ENCODE assay signal across 39 cellular contexts in genomic region chr9:108904161-108904560, GRCh38. TPM values are rescaled to one million over a fixed set of nuclear protein-coding genes. Genes with fewer than 3 reads are reported as not detected.
"Had no signal": no experiment of that assay in that cellular context is flagged by ENCODE, and none has a peak within 500 bp of the region (broad histone marks: within the 10 kb centered on the region; RNA-seq: fewer than 3 reads in every experiment).

No MANE protein-coding gene starts in this region.

- H3K4me3 ChIP-seq: adrenal gland, body of pancreas, breast epithelium had no signal

- H3K27me3 Mint-ChIP-seq: activated B cell treated with CpG ODN at 0.5 μM for 24 hours; activated CD4-positive, alpha-beta memory T cell treated with anti-CD3 and anti-CD28 coated beads for 36 hours; activated CD4-positive, alpha-beta T cell treated with anti-CD3 and anti-CD28 coated beads, Interleukin-2, amount 10 ng/mL, durations not matched to agents 24 days and 14 days; activated CD8-positive, alpha-beta T cell treated with anti-CD3 and anti-CD28 coated beads for 36 hours; activated naive CD8-positive, alpha-beta T cell treated with anti-CD3 and anti-CD28 coated beads, Interleukin-2, amount 10 ng/mL, durations not matched to agents 7 days and 5 days; activated T-helper 17 cell treated with anti-CD3 and anti-CD28 coated beads, Interleukin-2, amount 50 U/mL, for 72 hours had no signal

- FAIRE-seq: astrocyte, TTC549 had no signal

- H3K27me3 ChIP-seq: adrenal gland, body of pancreas, brain microvascular endothelial cell, breast epithelium had no signal

- H3K27ac ChIP-seq: adrenal gland, body of pancreas, brain microvascular endothelial cell, breast epithelium, VCaP had no signal

- H3K4me3 Mint-ChIP-seq: activated B cell treated with CpG ODN at 0.5 μM for 24 hours; activated CD4-positive, alpha-beta memory T cell treated with anti-CD3 and anti-CD28 coated beads for 36 hours; activated CD4-positive, alpha-beta T cell treated with anti-CD3 and anti-CD28 coated beads, Interleukin-2, amount 10 ng/mL, durations not matched to agents 24 days and 14 days; activated CD8-positive, alpha-beta T cell treated with anti-CD3 and anti-CD28 coated beads for 36 hours; activated naive CD4-positive, alpha-beta T cell treated with anti-CD3 and anti-CD28 coated beads for 36 hours; activated naive CD8-positive, alpha-beta T cell treated with anti-CD3 and anti-CD28 coated beads, Interleukin-2, amount 10 ng/mL, durations not matched to agents 7 days and 5 days; activated T-cell treated with anti-CD3 and anti-CD28 coated beads, Interleukin-2, amount 50 U/mL, for 4 hours; activated T-cell treated with anti-CD3 and anti-CD28 coated beads, Interleukin-2, amount 50 U/mL, for 72 hours; activated T-helper 1 cell treated with anti-CD3 and anti-CD28 coated beads, Interleukin-12 subunit alpha, Interleukin-12 subunit beta, Interleukin-2, Interleukin-4 antibody, amounts not matched to agents 30 ng/mL and 10 ng/mL and 1 ng/mL, durations not matched to agents 14 hours and 24 hours and 36 hours; activated T-helper 17 cell treated with anti-CD3 and anti-CD28 coated beads, Interleukin-2, amount 50 U/mL, for 72 hours; T-helper 1 cell treated with Interleukin-12 subunit alpha and Interleukin-12 subunit beta and Interleukin-4 antibody, amounts not matched to agents 30 μg/mL and 1 μg/mL, for 36 hours; T-helper 2 cell treated with Interferon-gamma antibody and Interleukin-4, amounts not matched to agents 5 μg/mL and 100 μg/mL, for 36 hours had no signal

- ATAC-seq: activated CD8-positive, alpha-beta T cell treated with anti-CD3 and anti-CD28 coated beads for 36 hours; activated naive CD4-positive, alpha-beta T cell treated with anti-CD3 and anti-CD28 coated beads, Interleukin-2, amount 50 U/mL, for 72 hours; activated T-cell treated with anti-CD3 and anti-CD28 coated beads, Interleukin-2, amount 50 U/mL, for 4 hours; activated T-cell treated with anti-CD3 and anti-CD28 coated beads, Interleukin-2, amount 50 U/mL, for 72 hours; activated T-helper 17 cell treated with anti-CD3 and anti-CD28 coated beads, Interleukin-2, amount 50 U/mL, for 72 hours; body of pancreas had no signal

- H3K9me3 Mint-ChIP-seq: activated B cell treated with CpG ODN at 0.5 μM for 24 hours; activated CD4-positive, alpha-beta memory T cell treated with anti-CD3 and anti-CD28 coated beads for 36 hours; activated CD4-positive, alpha-beta T cell treated with anti-CD3 and anti-CD28 coated beads, Interleukin-2, amount 10 ng/mL, durations not matched to agents 24 days and 14 days; activated CD8-positive, alpha-beta T cell treated with anti-CD3 and anti-CD28 coated beads for 36 hours; activated naive CD4-positive, alpha-beta T cell treated with anti-CD3 and anti-CD28 coated beads for 36 hours; activated naive CD4-positive, alpha-beta T cell treated with anti-CD3 and anti-CD28 coated beads, Interleukin-2, amount 50 U/mL, for 72 hours; activated naive CD8-positive, alpha-beta T cell treated with anti-CD3 and anti-CD28 coated beads, Interleukin-2, amount 10 ng/mL, durations not matched to agents 7 days and 5 days; activated T-cell treated with anti-CD3 and anti-CD28 coated beads, Interleukin-2, amount 50 U/mL, for 4 hours; activated T-cell treated with anti-CD3 and anti-CD28 coated beads, Interleukin-2, amount 50 U/mL, for 72 hours; activated T-helper 1 cell treated with anti-CD3 and anti-CD28 coated beads, Interleukin-12 subunit alpha, Interleukin-12 subunit beta, Interleukin-2, Interleukin-4 antibody, amounts not matched to agents 30 ng/mL and 10 ng/mL and 1 ng/mL, durations not matched to agents 14 hours and 24 hours and 36 hours; activated T-helper 17 cell treated with anti-CD3 and anti-CD28 coated beads, Interleukin-2, amount 50 U/mL, for 72 hours; T-helper 1 cell treated with Interleukin-12 subunit alpha and Interleukin-12 subunit beta and Interleukin-4 antibody, amounts not matched to agents 30 μg/mL and 1 μg/mL, for 36 hours; T-helper 2 cell treated with Interferon-gamma antibody and Interleukin-4, amounts not matched to agents 5 μg/mL and 100 μg/mL, for 36 hours had no signal

- H3K4me1 ChIP-seq: adrenal gland, body of pancreas, breast epithelium had no signal

- H3K27ac Mint-ChIP-seq: activated B cell treated with CpG ODN at 0.5 μM for 24 hours; activated CD4-positive, alpha-beta memory T cell treated with anti-CD3 and anti-CD28 coated beads for 36 hours; activated CD4-positive, alpha-beta T cell treated with anti-CD3 and anti-CD28 coated beads, Interleukin-2, amount 10 ng/mL, durations not matched to agents 24 days and 14 days; activated CD8-positive, alpha-beta T cell treated with anti-CD3 and anti-CD28 coated beads for 36 hours; activated naive CD4-positive, alpha-beta T cell treated with anti-CD3 and anti-CD28 coated beads for 36 hours; activated naive CD8-positive, alpha-beta T cell treated with anti-CD3 and anti-CD28 coated beads, Interleukin-2, amount 10 ng/mL, durations not matched to agents 7 days and 5 days; activated T-cell treated with anti-CD3 and anti-CD28 coated beads, Interleukin-2, amount 50 U/mL, for 72 hours; activated T-helper 1 cell treated with anti-CD3 and anti-CD28 coated beads, Interleukin-12 subunit alpha, Interleukin-12 subunit beta, Interleukin-2, Interleukin-4 antibody, amounts not matched to agents 30 ng/mL and 10 ng/mL and 1 ng/mL, durations not matched to agents 14 hours and 24 hours and 36 hours; activated T-helper 17 cell treated with anti-CD3 and anti-CD28 coated beads, Interleukin-2, amount 50 U/mL, for 72 hours; T-helper 1 cell treated with Interleukin-12 subunit alpha and Interleukin-12 subunit beta and Interleukin-4 antibody, amounts not matched to agents 30 μg/mL and 1 μg/mL, for 36 hours; T-helper 2 cell treated with Interferon-gamma antibody and Interleukin-4, amounts not matched to agents 5 μg/mL and 100 μg/mL, for 36 hours had no signal

- H3K4me1 Mint-ChIP-seq: activated B cell treated with CpG ODN at 0.5 μM for 24 hours; activated naive CD8-positive, alpha-beta T cell treated with anti-CD3 and anti-CD28 coated beads, Interleukin-2, amount 10 ng/mL, durations not matched to agents 7 days and 5 days; activated T-helper 17 cell treated with anti-CD3 and anti-CD28 coated beads, Interleukin-2, amount 50 U/mL, for 72 hours had no signal

- DNase-seq: activated B cell treated with CpG ODN at 0.5 μM for 24 hours; activated CD4-positive, alpha-beta memory T cell treated with anti-CD3 and anti-CD28 coated beads for 36 hours; activated CD4-positive, alpha-beta T cell treated with anti-CD3 and anti-CD28 coated beads for 4 hours; activated CD4-positive, alpha-beta T cell treated with anti-CD3 and anti-CD28 coated beads, Interleukin-2, amount 10 ng/mL, durations not matched to agents 24 days and 14 days; activated CD4-positive, alpha-beta T cell treated with anti-CD3 and anti-CD28 coated beads, Interleukin-2, amount 50 U/mL, for 1 hour; activated CD4-positive, alpha-beta T cell treated with anti-CD3 and anti-CD28 coated beads, Interleukin-2, amount 50 U/mL, for 4 hours; activated CD4-positive, CD25-positive, alpha-beta regulatory T cell treated with anti-CD3 and anti-CD28 coated beads, Interleukin-2, amount 50 U/mL, for 72 hours; activated CD8-positive, alpha-beta memory T cell treated with anti-CD3 and anti-CD28 coated beads, Interleukin-2, amount 50 U/mL, for 4 hours; activated CD8-positive, alpha-beta T cell treated with anti-CD3 and anti-CD28 coated beads for 36 hours; activated effector memory CD4-positive, alpha-beta T cell treated with anti-CD3 and anti-CD28 coated beads, Interleukin-2, amount 50 U/mL, for 16 hours; activated gamma-delta T cell treated with Interleukin-2 at 50 U/mL for 16 hours; activated naive CD4-positive, alpha-beta T cell; activated naive CD4-positive, alpha-beta T cell treated with anti-CD3 and anti-CD28 coated beads for 36 hours; activated naive CD4-positive, alpha-beta T cell treated with anti-CD3 and anti-CD28 coated beads, Interleukin-2, amount 50 U/mL, for 16 hours; activated naive CD8-positive, alpha-beta T cell treated with anti-CD3 and anti-CD28 coated beads, Interleukin-2, amount 10 ng/mL, durations not matched to agents 7 days and 5 days; activated T-cell treated with anti-CD3 and anti-CD28 coated beads for 4 hours; activated T-cell treated with anti-CD3 and anti-CD28 coated beads, Interleukin-2, amount 50 U/mL, for 1 hour; activated T-cell treated with anti-CD3 and anti-CD28 coated beads, Interleukin-2, amount 50 U/mL, for 4 hours; activated T-cell treated with anti-CD3 and anti-CD28 coated beads, Interleukin-2, amount 50 U/mL, for 72 hours; adrenal gland; amniotic stem cell; aorta; body of pancreas; brain microvascular endothelial cell; central memory CD4-positive, alpha-beta T cell; T-helper 1 cell; T-helper 9 cell had no signal

- H3K9me3 ChIP-seq: adrenal gland, body of pancreas, breast epithelium had no signal

RNA-seq across cellular contexts. Expression of gene ACTL7A, which starts 42.1 kb away (rescaled TPM):
- total RNA-seq: activated B cell treated with CpG ODN at 0.5 μM for 24 hours; activated CD4-positive, alpha-beta memory T cell treated with anti-CD3 and anti-CD28 coated beads for 36 hours; activated CD4-positive, alpha-beta T cell treated with anti-CD3 and anti-CD28 coated beads, Interleukin-2, amount 10 ng/mL, durations not matched to agents 24 days and 14 days; activated CD8-positive, alpha-beta memory T cell treated with anti-CD3 and anti-CD28 coated beads for 36 hours; activated CD8-positive, alpha-beta T cell treated with anti-CD3 and anti-CD28 coated beads for 36 hours; activated naive CD4-positive, alpha-beta T cell treated with anti-CD3 and anti-CD28 coated beads for 36 hours; activated naive CD4-positive, alpha-beta T cell treated with anti-CD3 and anti-CD28 coated beads, Interleukin-2, amount 50 U/mL, for 72 hours; activated naive CD8-positive, alpha-beta T cell treated with anti-CD3 and anti-CD28 coated beads, Interleukin-2, amount 10 ng/mL, durations not matched to agents 7 days and 5 days; activated T-cell treated with anti-CD3 and anti-CD28 coated beads, Interleukin-2, amount 50 U/mL, for 4 hours; activated T-cell treated with anti-CD3 and anti-CD28 coated beads, Interleukin-2, amount 50 U/mL, for 72 hours; activated T-helper 1 cell treated with anti-CD3 and anti-CD28 coated beads, Interleukin-12 subunit alpha, Interleukin-12 subunit beta, Interleukin-2, Interleukin-4 antibody, amounts not matched to agents 30 ng/mL and 10 ng/mL and 1 ng/mL, durations not matched to agents 14 hours and 24 hours and 36 hours; activated T-helper 17 cell treated with anti-CD3 and anti-CD28 coated beads, Interleukin-2, amount 50 U/mL, for 72 hours; adrenal gland; aorta; astrocyte; body of pancreas; breast epithelium; cardiac septum; cerebellum had no signal
- polyA plus RNA-seq: adrenal gland, aorta had no signal

RNA-seq across cellular contexts. Expression of gene ACTL7B, which starts 48.4 kb away (rescaled TPM):
- total RNA-seq: activated CD4-positive, alpha-beta memory T cell treated with anti-CD3 and anti-CD28 coated beads for 36 hours; activated CD4-positive, alpha-beta T cell treated with anti-CD3 and anti-CD28 coated beads, Interleukin-2, amount 10 ng/mL, durations not matched to agents 24 days and 14 days; activated CD8-positive, alpha-beta memory T cell treated with anti-CD3 and anti-CD28 coated beads for 36 hours; activated CD8-positive, alpha-beta T cell treated with anti-CD3 and anti-CD28 coated beads for 36 hours; activated naive CD4-positive, alpha-beta T cell treated with anti-CD3 and anti-CD28 coated beads for 36 hours; activated naive CD8-positive, alpha-beta T cell treated with anti-CD3 and anti-CD28 coated beads, Interleukin-2, amount 10 ng/mL, durations not matched to agents 7 days and 5 days; aorta; astrocyte; cardiac septum; cerebellum had no signal
- polyA plus RNA-seq: aorta had no signal
